Comparison of ENCODE assay signal across 8 cellular contexts in the genomic region with DNA sequence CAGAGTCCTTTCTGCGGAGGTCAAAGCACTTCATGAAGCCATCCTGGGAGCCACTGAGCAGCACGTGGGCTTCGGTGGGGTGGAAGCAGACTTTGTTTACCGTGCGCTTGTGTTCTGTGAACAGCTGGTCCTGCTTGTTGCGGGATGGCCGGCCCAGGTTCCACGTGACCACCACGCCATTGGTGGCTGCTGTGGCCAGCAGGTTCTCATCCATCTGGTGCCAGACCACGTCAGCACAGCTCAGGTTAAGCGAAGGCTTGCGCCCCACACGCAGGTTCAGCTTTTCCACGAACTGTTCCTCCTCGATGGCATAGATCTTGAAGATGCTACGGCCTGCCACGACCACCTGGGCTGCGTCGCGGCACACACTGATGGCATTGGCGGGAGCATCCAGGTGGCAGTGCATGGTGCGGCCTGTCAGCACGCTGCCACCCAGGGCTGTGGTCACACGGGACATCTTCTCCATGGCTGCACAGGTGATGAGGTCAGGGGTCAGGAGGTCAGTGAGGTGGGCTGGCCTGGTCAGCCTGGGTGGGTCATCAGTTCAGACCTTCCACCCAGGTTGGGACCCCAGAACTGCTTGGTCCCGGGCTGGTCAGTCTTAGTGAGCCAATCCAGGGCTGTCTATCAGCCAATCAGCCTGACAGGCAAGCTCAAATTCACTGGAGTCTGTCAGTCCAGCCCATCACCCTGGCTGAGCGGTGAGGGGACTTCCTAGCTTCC. TPM values are rescaled to one million over a fixed set of nuclear protein-coding genes. Genes with fewer than 3 reads are reported as not detected.
DNase-seq lines count a peak whose midpoint lies in the region; ATAC-seq and TF ChIP-seq lines count a peak whose summit lies in the region.

No MANE protein-coding gene starts in this region.

- ATAC-seq in activated B cell treated with CpG ODN at 0.5 μM for 24 hours (ENCODE audit: low read depth) = no peak
- no peak for ATAC-seq in GM18517 (IDR thresholded peaks at IDR 0.05; ENCODE audit: unreplicated experiment)
- ATAC-seq in GM19395 (IDR thresholded peaks at IDR 0.05; ENCODE audit: unreplicated experiment) = no peak

- H3K9me3 ChIP-seq in HAP-1 (no peaks in the 10 kb centered on the region), hepatocyte (ENCODE audit: low read depth) (no peaks in the 10 kb centered on the region)

- H2AFZ ChIP-seq in hepatocyte = no peak overlapping the region

- H3K79me2 ChIP-seq in hepatocyte = peaks cover 16% of the 10 kb centered on the region

- H3K4me1 Mint-ChIP-seq in activated B cell treated with CpG ODN at 0.5 μM for 24 hours = peaks cover 33% of the 10 kb centered on the region

- H3K36me3 ChIP-seq in HAP-1 (replicated peaks) (peaks cover 23% of the 10 kb centered on the region), hepatocyte (replicated peaks; ENCODE audit: insufficient read depth, low read depth) (no peaks in the 10 kb centered on the region)

- H3K9me3 Mint-ChIP-seq in activated B cell treated with CpG ODN at 0.5 μM for 24 hours = no peaks in the 10 kb centered on the region

- peak overlapping the region; percentile 99 for H3K4me2 ChIP-seq in hepatocyte

- 91% methylated on average over 26 of the region's 26 CpGs for WGBS in hepatocyte (ENCODE audit: low lambda C conversion rate, missing lambda C conversion rate)

- H3K36me3 Mint-ChIP-seq in activated B cell treated with CpG ODN at 0.5 μM for 24 hours (ENCODE audit: low read depth) = peaks cover 15% of the 10 kb centered on the region

- peak overlapping the region; percentile 82 for H3K27ac Mint-ChIP-seq in activated B cell treated with CpG ODN at 0.5 μM for 24 hours

- peak overlapping the region; percentile 87 for H3K27ac ChIP-seq in hepatocyte
- H3K27ac ChIP-seq in skin epidermis = peak overlapping the region in 20 of 21 experiments; percentile 74 to 98 (median 92)

- POLR2A ChIA-PET in activated B cell treated with CpG ODN at 0.5 μM for 24 hours (lab: Charles Lee) = interaction anchor here (0.6 to 2.3 kb wide), 10 partner anchors 9 to 1093 kb away, joined by 4 to 34 read pairs (median 10); a partner anchor contains a TSS

- H3K4me3 ChIP-seq in HAP-1 = peak overlapping the region; percentile 93
- peak overlapping the region; percentile 100 for H3K4me3 ChIP-seq in hepatocyte
- peak overlapping the region; percentile 69 to 98 (median 88) for H3K4me3 ChIP-seq in skin epidermis

- intact Hi-C loops in activated B cell treated with CpG ODN at 0.5 μM for 24 hours (cut with micrococcal nuclease) = no loop called here

- H3K4me1 ChIP-seq in HAP-1 (peaks cover 10% of the 10 kb centered on the region), hepatocyte (ENCODE audit: insufficient read depth) (peaks cover 18% of the 10 kb centered on the region)

- H4K20me1 ChIP-seq in hepatocyte (ENCODE audit: insufficient read depth, poor library complexity, severe bottlenecking) = no peaks in the 10 kb centered on the region

- DNase-seq in HAP-1 (ENCODE audit: low spot score in 2 of 2) (no peak), activated B cell treated with CpG ODN at 0.5 μM for 24 hours (no peak), hepatocyte (ENCODE audit: low spot score) (no peak), dedifferentiated amniotic fluid mesenchymal stem cell (ENCODE audit: extremely low spot score) (no peak), foreskin melanocyte (no peak)

- no peaks in the 10 kb centered on the region for H3K9me2 ChIP-seq in hepatocyte (replicated peaks; ENCODE audit: insufficient read depth)

- no peak for TF ChIP-seq CTCF in activated B cell treated with CpG ODN at 0.5 μM for 24 hours (IDR thresholded peaks at IDR 0.05)
- TF ChIP-seq CTCF in hepatocyte (IDR thresholded peaks at IDR 0.05; ENCODE audit: poor library complexity) = no peak

- H3K27me3 ChIP-seq in HAP-1 (ENCODE audit: low read depth) = no peaks in the 10 kb centered on the region; the same call in 1 of the 2 replicates
- peaks cover 26% of the 10 kb centered on the region for H3K27me3 ChIP-seq in hepatocyte

- CTCF ChIA-PET in activated B cell treated with CpG ODN at 0.5 μM for 24 hours (lab: Charles Lee) = no interaction called here

- peaks cover 9% of the 10 kb centered on the region for H3K27me3 Mint-ChIP-seq in activated B cell treated with CpG ODN at 0.5 μM for 24 hours

- in situ Hi-C loops in HAP-1 (cut with MboI; ENCODE audit: low sequenced_read_pairs) = no loop called here

- H3K4me3 Mint-ChIP-seq in activated B cell treated with CpG ODN at 0.5 μM for 24 hours = peak overlapping the region; percentile 90

RNA-seq across cellular contexts. Expression of a gene that starts 0.9 kb away (rescaled TPM):
- 13.9 and 14.8 TPM in 2 replicates for total RNA-seq in activated B cell treated with CpG ODN at 0.5 μM for 24 hours
- 6.7 and 15.1 TPM in 2 replicates for total RNA-seq in hepatocyte
- polyA plus RNA-seq in hepatocyte = 22.2 and 24.0 TPM in 2 replicates

RNA-seq across cellular contexts. Expression of a gene that starts 5.2 kb away (rescaled TPM):
- total RNA-seq in activated B cell treated with CpG ODN at 0.5 μM for 24 hours (41.4 and 47.0 TPM in 2 replicates), hepatocyte (44.3 and 47.8 TPM in 2 replicates)
- 83.4 and 84.3 TPM in 2 replicates for polyA plus RNA-seq in hepatocyte

RNA-seq across cellular contexts. Expression of a gene that starts 9.1 kb away (rescaled TPM):
- total RNA-seq in activated B cell treated with CpG ODN at 0.5 μM for 24 hours (75.4 and 81.2 TPM in 2 replicates), hepatocyte (116 TPM in 2 replicates)
- polyA plus RNA-seq in hepatocyte = 231 and 249 TPM in 2 replicates

RNA-seq across cellular contexts. Expression of a gene that starts 13.9 kb away (rescaled TPM):
- 0.24 TPM in 1 of 2 replicates, not detected in the other for total RNA-seq in activated B cell treated with CpG ODN at 0.5 μM for 24 hours
- total RNA-seq in hepatocyte = 2.3 and 3.4 TPM in 2 replicates
- 4.2 and 8.1 TPM in 2 replicates for polyA plus RNA-seq in hepatocyte

RNA-seq across cellular contexts. Expression of a gene that starts 16.3 kb away (rescaled TPM):
- total RNA-seq in activated B cell treated with CpG ODN at 0.5 μM for 24 hours (0.75 and 0.88 TPM in 2 replicates), hepatocyte (0.07 and 0.28 TPM in 2 replicates)
- 0.28 and 0.38 TPM in 2 replicates for polyA plus RNA-seq in hepatocyte
